Comparison of ENCODE assay signal across 9 cellular contexts in genomic region chr17:74840989-74841666, GRCh38. TPM values are rescaled to one million over a fixed set of nuclear protein-coding genes. Genes with fewer than 3 reads are reported as not detected.
DNase-seq lines count a peak whose midpoint lies in the region; TF ChIP-seq lines count a peak whose summit lies in the region.
"Had no signal": no experiment of that assay in that cellular context is flagged by ENCODE, and none has a peak within 500 bp of the region (broad histone marks: within the 10 kb centered on the region; RNA-seq: fewer than 3 reads in every experiment).

No MANE protein-coding gene starts in this region.

- H3K4me3 Mint-ChIP-seq in activated naive CD4-positive, alpha-beta T cell treated with anti-CD3 and anti-CD28 coated beads for 36 hours = no peak overlapping the region

- H3K4ac ChIP-seq in mesenchymal stem cell (ENCODE audit: low read depth in 1 of 2, low read length in 2 of 2) = peak overlapping the region in 1 of 2 experiments; percentile 48

- peak overlapping the region; percentile 74 for H4K8ac ChIP-seq in mesenchymal stem cell (ENCODE audit: low read length)

- peak overlapping the region; percentile 71 for H4K91ac ChIP-seq in mesenchymal stem cell (ENCODE audit: low read length)

- H3K4me3 ChIP-seq in dorsolateral prefrontal cortex (peak overlapping the region in 1 of 59 donors; percentile 12), mesenchymal stem cell (ENCODE audit: insufficient read depth in 1 of 2, low read depth in 1 of 2, low read length in 2 of 2) (no peak overlapping the region), uterus (no peak overlapping the region)

- peak; percentile 47 for DNase-seq in SKM-1 treated with dmso at 0.1 percent for 144 hours (lab: John Stamatoyannopoulos, UW; ENCODE audit: unreplicated experiment)
- no peak for DNase-seq in SKM-1 (lab: John Stamatoyannopoulos, UW; ENCODE audit: unreplicated experiment)
- peak in 7 of 10 donors; percentile 39 to 84 (median 63) for DNase-seq in dorsolateral prefrontal cortex
- peak; percentile 43 for DNase-seq in mesenchymal stem cell
- peak; percentile 54 to 63 for DNase-seq in uterus
- no peak for DNase-seq in NCI-H2029 (lab: John Stamatoyannopoulos, UW)
- DNase-seq in activated naive CD4-positive, alpha-beta T cell treated with anti-CD3 and anti-CD28 coated beads for 36 hours = no peak
- DNase-seq in NCI-H524 (lab: John Stamatoyannopoulos, UW) = no peak

- peaks cover 29% of the 10 kb centered on the region for H3K4me1 ChIP-seq in mesenchymal stem cell (ENCODE audit: control insufficient read depth, insufficient read depth, low read depth, low read length)
- H3K4me1 ChIP-seq in uterus = peaks cover 0 to 21% of the 10 kb centered on the region in 2 donors

- peak overlapping the region in 58 of 59 donors; percentile 2 to 93 (median 81) for H3K27ac ChIP-seq in dorsolateral prefrontal cortex
- H3K27ac ChIP-seq in mesenchymal stem cell (ENCODE audit: low read length, poor library complexity, severe bottlenecking) = no peak overlapping the region
- peak overlapping the region; percentile 15 to 47 for H3K27ac ChIP-seq in uterus

- no peak for TF ChIP-seq POLR2A in uterus (IDR thresholded peaks at IDR 0.05)

- H3K79me1 ChIP-seq in mesenchymal stem cell (replicated peaks; ENCODE audit: low read length, poor library complexity, severe bottlenecking) = no peaks in the 10 kb centered on the region

- H3K9me3 Mint-ChIP-seq in activated naive CD4-positive, alpha-beta T cell treated with anti-CD3 and anti-CD28 coated beads for 36 hours = no peaks in the 10 kb centered on the region

- H3K27me3 Mint-ChIP-seq in activated naive CD4-positive, alpha-beta T cell treated with anti-CD3 and anti-CD28 coated beads for 36 hours (ENCODE audit: low read depth) = peaks cover 10% of the 10 kb centered on the region

- H3K4me1 Mint-ChIP-seq in activated naive CD4-positive, alpha-beta T cell treated with anti-CD3 and anti-CD28 coated beads for 36 hours (ENCODE audit: low read depth) = peaks cover 13% of the 10 kb centered on the region

- CTCF ChIA-PET in activated naive CD4-positive, alpha-beta T cell treated with anti-CD3 and anti-CD28 coated beads for 36 hours (lab: Charles Lee) = interaction anchor here (0.7 to 3.8 kb wide), 3 partner anchors 21 to 92 kb away, joined by 3 to 15 read pairs (median 3); no protein-coding TSS in a partner anchor

- intact Hi-C loops in dorsolateral prefrontal cortex (cut with DNase I) = no loop called here
- intact Hi-C loops in uterus (cut with DNase I; ENCODE audit: low total_unique reads) = no loop called here
- intact Hi-C loops in activated naive CD4-positive, alpha-beta T cell treated with anti-CD3 and anti-CD28 coated beads for 36 hours (cut with micrococcal nuclease) = no loop called here

- peak overlapping the region; percentile 21 for H3K9ac ChIP-seq in mesenchymal stem cell (ENCODE audit: low read length)

- H2BK12ac ChIP-seq in mesenchymal stem cell (ENCODE audit: low read length in 2 of 2) = peak overlapping the region; percentile 75 to 76

- WGBS in mesenchymal stem cell = 51% methylated on average over 13 of the region's 13 CpGs

- peak overlapping the region; percentile 16 to 44 for H3K18ac ChIP-seq in mesenchymal stem cell (ENCODE audit: low read depth in 1 of 2, low read length in 2 of 2)

- no peak overlapping the region for H3K27ac Mint-ChIP-seq in activated naive CD4-positive, alpha-beta T cell treated with anti-CD3 and anti-CD28 coated beads for 36 hours

- H3K23ac ChIP-seq in mesenchymal stem cell (ENCODE audit: low read length in 2 of 2) = no peak overlapping the region

- H2BK5ac ChIP-seq in mesenchymal stem cell (ENCODE audit: low read depth, low read length, poor library complexity, severe bottlenecking) = no peak overlapping the region

- peak overlapping the region; percentile 26 for H2BK15ac ChIP-seq in mesenchymal stem cell (ENCODE audit: low read depth, poor library complexity, severe bottlenecking)

- no peak overlapping the region for H2BK120ac ChIP-seq in mesenchymal stem cell (ENCODE audit: low read depth, low read length)

- H3K14ac ChIP-seq in mesenchymal stem cell (ENCODE audit: low read length in 2 of 2) = no peak overlapping the region

- H2AFZ ChIP-seq in mesenchymal stem cell (ENCODE audit: low read depth, low read length) = peak overlapping the region; percentile 11

- no peaks in the 10 kb centered on the region for H3K27me3 ChIP-seq in dorsolateral prefrontal cortex
- H3K27me3 ChIP-seq in mesenchymal stem cell (ENCODE audit: control insufficient read depth in 1 of 2, insufficient read depth in 1 of 2, low read length in 2 of 2) = peaks cover 10 to 20% of the 10 kb centered on the region in 2 experiments
- no peaks in the 10 kb centered on the region for H3K27me3 ChIP-seq in uterus

- no peaks in the 10 kb centered on the region for H3K9me3 ChIP-seq in mesenchymal stem cell (ENCODE audit: control insufficient read depth, low read length)
- no peaks in the 10 kb centered on the region for H3K9me3 ChIP-seq in uterus

- peaks cover 7% of the 10 kb centered on the region for H3K36me3 Mint-ChIP-seq in activated naive CD4-positive, alpha-beta T cell treated with anti-CD3 and anti-CD28 coated beads for 36 hours (ENCODE audit: low read depth)

- H2AK5ac ChIP-seq in mesenchymal stem cell (ENCODE audit: low read length, severe bottlenecking) = peak overlapping the region; percentile 38

- H3K4me2 ChIP-seq in mesenchymal stem cell (ENCODE audit: low read length, poor library complexity, severe bottlenecking) = no peak overlapping the region

- no peak for TF ChIP-seq CTCF in dorsolateral prefrontal cortex (IDR thresholded peaks at IDR 0.05 in 54 of 56, conservative IDR thresholded peaks at IDR 0.05 in 2 of 56; ENCODE audit: low read depth in 1 of 56, partially characterized antibody in 56 of 56)
- no peak for TF ChIP-seq CTCF in uterus (IDR thresholded peaks at IDR 0.05)

- H3K36me3 ChIP-seq in mesenchymal stem cell (ENCODE audit: control insufficient read depth in 1 of 2, insufficient read depth in 2 of 2, low read depth in 1 of 2, low read length in 2 of 2) (peaks cover 10 to 32% of the 10 kb centered on the region in 2 experiments), uterus (no peaks in the 10 kb centered on the region)

RNA-seq across cellular contexts. Expression of gene GRIN2C, which starts 18.6 kb away (rescaled TPM):
- total RNA-seq in dorsolateral prefrontal cortex (10 to 100 TPM; 10.3 to 74.2 (median 26.7) TPM), uterus (under 1 TPM in 2 of 4 donors, not detected in 2; 0.55 to 0.90 TPM)
- not detected for polyA plus RNA-seq in mesenchymal stem cell (2013, experiment 1 of 2)
- 0.01 TPM for polyA plus RNA-seq in mesenchymal stem cell (2013, experiment 2 of 2)
- under 1 TPM in 1 of 2 experiments, not detected in 1; 0.07 TPM for total RNA-seq in activated naive CD4-positive, alpha-beta T cell treated with anti-CD3 and anti-CD28 coated beads for 36 hours
- polyA plus RNA-seq: keratinocyte had no signal

RNA-seq across cellular contexts. Expression of gene FDXR, which starts 31.7 kb away (rescaled TPM):
- total RNA-seq in dorsolateral prefrontal cortex (10 to 100 TPM in 57 of 120 experiments, 1 to 10 TPM in 63; 4.2 to 20.9 (median 9.9) TPM), uterus (10 to 100 TPM in 1 of 4 donors, 1 to 10 TPM in 2, not detected in 1; 5.1 to 13.4 (median 7.2) TPM)
- polyA plus RNA-seq in mesenchymal stem cell (2013, experiment 1 of 2) = 11.8 TPM
- 11.7 TPM for polyA plus RNA-seq in mesenchymal stem cell (2013, experiment 2 of 2)
- total RNA-seq in activated naive CD4-positive, alpha-beta T cell treated with anti-CD3 and anti-CD28 coated beads for 36 hours = 10 to 100 TPM; 61.8 to 67.6 TPM

RNA-seq across cellular contexts. Expression of gene FADS6, which starts 52.3 kb away (rescaled TPM):
- total RNA-seq in dorsolateral prefrontal cortex = 10 to 100 TPM in 115 of 120 experiments, 1 to 10 TPM in 5; 4.6 to 28.7 (median 17.6) TPM
- polyA plus RNA-seq in mesenchymal stem cell (2013, experiment 1 of 2) = not detected
- not detected for polyA plus RNA-seq in mesenchymal stem cell (2013, experiment 2 of 2)
- not detected for total RNA-seq in uterus
- not detected for total RNA-seq in activated naive CD4-positive, alpha-beta T cell treated with anti-CD3 and anti-CD28 coated beads for 36 hours

Comparison
In these comparisons a context has a peak if more than half of its experiments do, and no peak if none do; other contexts are left out.
1. DNase-seq: peak in SKM-1 treated with dmso at 0.1 percent for 144 hours (single experiment), dorsolateral prefrontal cortex (7 of 10), mesenchymal stem cell (single experiment) and uterus (2 of 2); none in SKM-1 (single experiment), NCI-H2029 (single experiment), activated naive CD4-positive, alpha-beta T cell treated with anti-CD3 and anti-CD28 coated beads for 36 hours (single experiment) and NCI-H524 (0 of 2).
2. RNA of gene GRIN2C, which starts 18.6 kb away (total RNA-seq): 10.3 to 74.2 TPM in dorsolateral prefrontal cortex; 0.55 to 0.90 TPM in uterus and 0.07 TPM in activated naive CD4-positive, alpha-beta T cell treated with anti-CD3 and anti-CD28 coated beads for 36 hours; every median in the first group is over 4 times any median in the second.
3. RNA of gene FADS6, which starts 52.3 kb away (total RNA-seq): 4.6 to 28.7 TPM in dorsolateral prefrontal cortex; not detected in uterus and not detected in activated naive CD4-positive, alpha-beta T cell treated with anti-CD3 and anti-CD28 coated beads for 36 hours; every median in the first group is over 4 times any median in the second.